1 cellular context compared by ENCODE assay signal in the genomic region with DNA sequence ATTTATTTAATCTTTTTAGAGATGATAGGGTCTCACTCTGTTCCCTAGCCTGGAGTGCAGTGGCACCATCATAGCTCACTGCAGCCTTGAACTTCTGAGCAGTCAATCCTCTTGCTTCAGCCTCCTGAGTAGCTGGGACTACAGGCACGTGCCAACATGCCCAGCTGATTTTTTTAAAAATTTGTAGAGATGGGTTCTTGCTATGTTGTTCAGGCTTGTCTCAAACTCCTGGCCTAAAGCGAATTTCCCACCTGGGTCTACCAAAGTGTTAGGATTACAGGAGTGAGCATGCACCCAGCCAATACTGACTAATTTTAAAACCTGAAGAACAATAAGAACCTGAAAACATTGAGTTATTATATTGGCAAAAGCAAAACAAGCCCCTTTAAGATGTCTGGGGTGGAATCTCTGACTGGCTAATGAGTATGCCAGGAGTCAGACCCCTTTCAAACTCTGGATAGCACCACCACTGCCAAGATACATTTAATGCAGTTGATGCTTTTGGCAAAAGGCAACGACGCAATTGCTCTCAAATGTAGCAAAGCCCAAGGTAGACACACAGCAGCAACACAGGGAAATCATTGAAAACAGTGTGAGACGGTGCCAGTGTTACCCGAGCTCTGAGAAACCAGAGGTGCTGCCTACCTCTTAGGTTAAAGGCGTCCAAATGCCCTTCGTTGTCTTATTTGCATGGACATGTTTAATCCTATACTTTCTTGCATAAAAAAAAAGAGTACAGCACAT.
TF ChIP-seq lines count a peak whose summit lies in the region.

No MANE protein-coding gene starts in this region.

TF ChIP-seq in IMR-90, 13 proteins besides CTCF, POLR2A, EP300 and RAD21:
- TF ChIP-seq FOS (IDR thresholded peaks at IDR 0.05; ENCODE audit: low read depth, low read length), result no peak
- no peak for TF ChIP-seq CEBPB (IDR thresholded peaks at IDR 0.05; ENCODE audit: low read depth, low read length)
- TF ChIP-seq, protein P1, sequence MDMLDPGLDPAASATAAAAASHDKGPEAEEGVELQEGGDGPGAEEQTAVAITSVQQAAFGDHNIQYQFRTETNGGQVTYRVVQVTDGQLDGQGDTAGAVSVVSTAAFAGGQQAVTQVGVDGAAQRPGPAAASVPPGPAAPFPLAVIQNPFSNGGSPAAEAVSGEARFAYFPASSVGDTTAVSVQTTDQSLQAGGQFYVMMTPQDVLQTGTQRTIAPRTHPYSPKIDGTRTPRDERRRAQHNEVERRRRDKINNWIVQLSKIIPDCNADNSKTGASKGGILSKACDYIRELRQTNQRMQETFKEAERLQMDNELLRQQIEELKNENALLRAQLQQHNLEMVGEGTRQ (IDR thresholded peaks at IDR 0.05; ENCODE audit: low read depth, low read length), result no peak
- TF ChIP-seq MXI1 (IDR thresholded peaks at IDR 0.05; ENCODE audit: borderline replicate concordance, low read depth, low read length), result no peak
- TF ChIP-seq NFE2L2 (IDR thresholded peaks at IDR 0.05; ENCODE audit: low read depth, low read length), result no peak
- TF ChIP-seq MAZ (IDR thresholded peaks at IDR 0.05; ENCODE audit: borderline replicate concordance, low read depth, low read length), result no peak
- TF ChIP-seq BHLHE40 (IDR thresholded peaks at IDR 0.05; ENCODE audit: low read depth, low read length), result no peak
- TF ChIP-seq, protein P2, sequence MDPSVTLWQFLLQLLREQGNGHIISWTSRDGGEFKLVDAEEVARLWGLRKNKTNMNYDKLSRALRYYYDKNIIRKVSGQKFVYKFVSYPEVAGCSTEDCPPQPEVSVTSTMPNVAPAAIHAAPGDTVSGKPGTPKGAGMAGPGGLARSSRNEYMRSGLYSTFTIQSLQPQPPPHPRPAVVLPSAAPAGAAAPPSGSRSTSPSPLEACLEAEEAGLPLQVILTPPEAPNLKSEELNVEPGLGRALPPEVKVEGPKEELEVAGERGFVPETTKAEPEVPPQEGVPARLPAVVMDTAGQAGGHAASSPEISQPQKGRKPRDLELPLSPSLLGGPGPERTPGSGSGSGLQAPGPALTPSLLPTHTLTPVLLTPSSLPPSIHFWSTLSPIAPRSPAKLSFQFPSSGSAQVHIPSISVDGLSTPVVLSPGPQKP (IDR thresholded peaks at IDR 0.05; ENCODE audit: borderline replicate concordance, low read depth, low read length), result no peak
- no peak for TF ChIP-seq RFX5 (IDR thresholded peaks at IDR 0.05; ENCODE audit: low read depth, low read length)
- no peak for TF ChIP-seq SMC3 (IDR thresholded peaks at IDR 0.05; ENCODE audit: low read depth, low read length)
- no peak for TF ChIP-seq CHD1 (IDR thresholded peaks at IDR 0.05; ENCODE audit: low read depth, low read length)
- TF ChIP-seq MAFK (IDR thresholded peaks at IDR 0.05; ENCODE audit: low read depth, low read length), result no peak
